In the genomic region with DNA sequence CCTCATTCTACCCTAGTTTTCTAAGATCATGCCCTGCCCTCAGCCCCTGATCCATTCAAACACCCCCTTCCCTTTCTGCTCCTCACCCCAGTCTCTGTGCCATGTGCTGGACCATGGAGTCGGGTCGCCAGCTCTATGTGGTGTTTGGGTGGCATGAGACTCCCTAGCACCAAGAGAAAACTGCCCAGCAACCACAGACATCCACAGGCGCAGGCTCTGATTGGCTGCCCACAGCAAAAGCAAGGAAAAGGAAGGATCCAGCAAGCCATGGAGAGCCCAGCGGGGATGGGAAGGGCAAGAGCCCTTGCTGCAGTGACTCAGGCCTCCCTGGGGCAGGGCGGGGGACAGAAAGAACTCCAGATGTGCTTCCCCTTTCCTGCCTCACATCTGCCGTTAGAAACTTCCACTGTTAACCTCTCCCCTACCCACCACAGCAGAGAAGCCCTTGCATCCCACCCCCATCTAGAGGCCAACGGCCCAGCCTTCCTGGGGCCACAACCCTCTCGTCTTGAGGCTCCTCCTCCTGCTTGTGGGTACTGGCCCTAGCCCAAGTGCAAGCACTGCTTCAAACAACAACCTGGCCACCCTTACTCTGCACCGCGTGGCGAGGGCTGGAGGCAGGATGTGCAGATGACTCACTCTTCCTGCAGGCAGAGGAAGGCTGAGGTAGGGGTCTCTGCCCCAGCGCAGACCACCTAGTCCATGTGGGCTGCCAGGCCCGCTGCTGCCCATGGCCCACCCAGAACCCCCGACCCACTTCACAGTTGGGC, we compare ENCODE assay signal across 1 cellular context.
TF ChIP-seq lines count a peak whose summit lies in the region.

No MANE protein-coding gene starts in this region.

TF ChIP-seq in endothelial cell of umbilical vein, 7 proteins besides CTCF, POLR2A, EP300 and RAD21 (continued from another document):
- TF ChIP-seq, protein P1, sequence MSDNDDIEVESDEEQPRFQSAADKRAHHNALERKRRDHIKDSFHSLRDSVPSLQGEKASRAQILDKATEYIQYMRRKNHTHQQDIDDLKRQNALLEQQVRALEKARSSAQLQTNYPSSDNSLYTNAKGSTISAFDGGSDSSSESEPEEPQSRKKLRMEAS (IDR thresholded peaks at IDR 0.05; ENCODE audit: insufficient read depth, insufficient read length), result peak; percentile 76
- TF ChIP-seq EZH2 (IDR thresholded peaks at IDR 0.05; ENCODE audit: borderline replicate concordance, low read depth, low read length, severe bottlenecking), result no peak
